ENCODE assay signal across 14 cellular contexts in genomic region chr2:229417906-229418305, GRCh38.
A peak's percentile ranks its signal among the peaks of the same experiment; 100 is the strongest.
DNase-seq lines count a peak whose midpoint lies in the region; TF ChIP-seq lines count a peak whose summit lies in the region.
"Had no signal": no experiment of that assay in that cellular context is flagged by ENCODE, and none has a peak within 500 bp of the region (broad histone marks: within the 10 kb centered on the region; RNA-seq: fewer than 3 reads in every experiment).

No MANE protein-coding gene starts in this region.

- DNase-seq in NCI-H1092 treated with DMSO at 0.1 percent for 48 hours (lab: John Stamatoyannopoulos, UW) = peak; percentile 89
- DNase-seq in NCI-H2196 (lab: John Stamatoyannopoulos, UW; ENCODE audit: unreplicated experiment) = peak; percentile 24
- peak; percentile 63 for DNase-seq in dermis blood vessel endothelial cell
- no peak for DNase-seq in testis
- DNase-seq in GM20000 (ENCODE audit: low spot score) = no peak
- no peak for DNase-seq in NCI-H1694 (lab: John Stamatoyannopoulos, UW)
- no peak for DNase-seq in CD4-positive, alpha-beta memory T cell
- DNase-seq in GM13976 (ENCODE audit: low spot score) = no peak
- DNase-seq: activated CD8-positive, alpha-beta memory T cell treated with anti-CD3 and anti-CD28 coated beads, Interleukin-2, amount 50 U/mL, for 4 hours; CD4-positive, CD25-positive, alpha-beta regulatory T cell; NCI-H526; SJCRH30; stimulated activated naive CD8-positive, alpha-beta T cell treated with anti-CD3 and anti-CD28 coated beads, Interleukin-15, amount 100 ng/mL, for 72 hours had no signal

- H3K9me3 Mint-ChIP-seq in CD4-positive, alpha-beta memory T cell = peaks cover 0 to 7% (median 2%) of the 10 kb centered on the region in 8 donors

- intact Hi-C loops in testis (cut with DNase I; ENCODE audit: low total_unique reads) = no loop called here
- intact Hi-C loops in CD4-positive, alpha-beta memory T cell (cut with micrococcal nuclease) = no loop called here

- in situ Hi-C loops in GM13976 (cut with MboI; ENCODE audit: low sequenced_read_pairs, unreplicated experiment) = no loop called here

- H3K4me1 Mint-ChIP-seq in CD4-positive, alpha-beta memory T cell = no peaks in the 10 kb centered on the region
- H3K4me1 Mint-ChIP-seq: CD4-positive, CD25-positive, alpha-beta regulatory T cell; stimulated activated naive CD8-positive, alpha-beta T cell treated with anti-CD3 and anti-CD28 coated beads, Interleukin-15, amount 100 ng/mL, for 72 hours had no signal

- H3K27me3 Mint-ChIP-seq in CD4-positive, alpha-beta memory T cell = peaks cover 4 to 5% of the 10 kb centered on the region in 2 donors
- H3K27me3 Mint-ChIP-seq: CD4-positive, CD25-positive, alpha-beta regulatory T cell; stimulated activated naive CD8-positive, alpha-beta T cell treated with anti-CD3 and anti-CD28 coated beads, Interleukin-15, amount 100 ng/mL, for 72 hours had no signal

- TF ChIP-seq CTCF in testis (IDR thresholded peaks at IDR 0.05) (no peak), GM20000 (IDR thresholded peaks at IDR 0.05; ENCODE audit: extremely low read depth, missing control alignments) (no peak), GM13976 (IDR thresholded peaks at IDR 0.05; ENCODE audit: borderline replicate concordance, control extremely low read depth, extremely low read depth, insufficient read depth, missing control alignments) (no peak)

- peaks cover 10% of the 10 kb centered on the region for H3K4me1 ChIP-seq in testis
- no peaks in the 10 kb centered on the region for H3K4me1 ChIP-seq in CD4-positive, alpha-beta memory T cell (ENCODE audit: insufficient read depth, low read length)
- H3K4me1 ChIP-seq: SJCRH30 had no signal

- CTCF ChIA-PET in CD4-positive, alpha-beta memory T cell (lab: Charles Lee; ENCODE audit: partially characterized antibody) = no interaction called here

- 77 to 83% methylated on average over 7 of the region's 7 CpGs for WGBS in testis, 2 donors

- peak overlapping the region; percentile 57 to 83 for H3K27ac ChIP-seq in testis
- H3K27ac ChIP-seq in CD4-positive, alpha-beta memory T cell (ENCODE audit: low read depth, low read length) = no peak overlapping the region
- H3K27ac ChIP-seq: SJCRH30 had no signal

- TF ChIP-seq POLR2A in testis (IDR thresholded peaks at IDR 0.05) = no peak

- no peaks in the 10 kb centered on the region for H3K36me3 Mint-ChIP-seq in CD4-positive, alpha-beta memory T cell
- H3K36me3 Mint-ChIP-seq: CD4-positive, CD25-positive, alpha-beta regulatory T cell had no signal

- POLR2A ChIA-PET in CD4-positive, alpha-beta memory T cell (lab: Charles Lee; ENCODE audit: partially characterized antibody) = no interaction called here

- H3K27ac Mint-ChIP-seq in CD4-positive, alpha-beta memory T cell = no peak overlapping the region
- H3K27ac Mint-ChIP-seq: CD4-positive, CD25-positive, alpha-beta regulatory T cell; stimulated activated naive CD8-positive, alpha-beta T cell treated with anti-CD3 and anti-CD28 coated beads, Interleukin-15, amount 100 ng/mL, for 72 hours had no signal

- no peak overlapping the region for H3K4me3 Mint-ChIP-seq in CD4-positive, alpha-beta memory T cell
- H3K4me3 Mint-ChIP-seq: CD4-positive, CD25-positive, alpha-beta regulatory T cell; stimulated activated naive CD8-positive, alpha-beta T cell treated with anti-CD3 and anti-CD28 coated beads, Interleukin-15, amount 100 ng/mL, for 72 hours had no signal

- H3K9me3 ChIP-seq in testis = no peaks in the 10 kb centered on the region
- no peaks in the 10 kb centered on the region for H3K9me3 ChIP-seq in CD4-positive, alpha-beta memory T cell (ENCODE audit: control insufficient read depth in 1 of 2, low read length in 2 of 2)
- H3K9me3 ChIP-seq: SJCRH30 had no signal

- H3K36me3 ChIP-seq in testis (ENCODE audit: low read depth, missing control alignments) = no peaks in the 10 kb centered on the region
- no peaks in the 10 kb centered on the region for H3K36me3 ChIP-seq in CD4-positive, alpha-beta memory T cell (ENCODE audit: insufficient read depth, low read length)
- H3K36me3 ChIP-seq: SJCRH30 had no signal

- no peaks in the 10 kb centered on the region for H3K27me3 ChIP-seq in testis
- no peaks in the 10 kb centered on the region for H3K27me3 ChIP-seq in CD4-positive, alpha-beta memory T cell (ENCODE audit: insufficient read depth, low read length)
- H3K27me3 ChIP-seq: dorsolateral prefrontal cortex, SJCRH30 had no signal

- no peak overlapping the region for H3K4me3 ChIP-seq in testis
- no peak overlapping the region for H3K4me3 ChIP-seq in CD4-positive, alpha-beta memory T cell (ENCODE audit: low read length in 2 of 2)
- H3K4me3 ChIP-seq: dorsolateral prefrontal cortex, SJCRH30 had no signal

Comparison
In these comparisons a context has a peak if more than half of its experiments do, and no peak if none do; other contexts are left out.
1. DNase-seq: peak in NCI-H1092 treated with DMSO at 0.1 percent for 48 hours (single experiment), NCI-H2196 (single experiment) and dermis blood vessel endothelial cell (single experiment); none in testis (single experiment), GM20000 (single experiment), NCI-H1694 (single experiment), CD4-positive, alpha-beta memory T cell (0 of 5) and GM13976 (single experiment).